In the genomic region with DNA sequence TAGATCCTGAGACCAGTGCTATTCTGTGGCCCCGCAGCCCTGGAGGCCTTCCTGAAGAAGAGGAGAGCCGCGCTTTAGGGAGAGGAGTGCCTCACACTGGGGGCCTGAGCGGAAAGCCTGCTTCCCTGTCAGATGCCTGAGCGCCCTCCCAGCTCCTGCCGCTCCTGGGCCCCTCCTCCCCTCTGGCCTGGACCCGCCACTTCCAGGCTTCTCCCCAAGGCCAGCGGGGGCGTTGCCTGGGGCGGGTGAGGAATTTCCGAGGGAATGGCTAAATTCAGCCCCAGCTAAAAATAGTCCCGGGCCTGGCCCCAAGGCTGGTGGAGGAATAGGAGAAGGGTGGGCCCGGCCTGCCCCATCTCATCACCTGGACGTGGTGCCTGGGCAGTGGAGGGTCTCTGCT, we compare ENCODE assay signal across 9 cellular contexts. TPM values are rescaled to one million over a fixed set of nuclear protein-coding genes. Genes with fewer than 3 reads are reported as not detected.
DNase-seq lines count a peak whose midpoint lies in the region; ATAC-seq, FAIRE-seq and TF ChIP-seq lines count a peak whose summit lies in the region.
"Had no signal": no experiment of that assay in that cellular context is flagged by ENCODE, and none has a peak within 500 bp of the region (broad histone marks: within the 10 kb centered on the region; RNA-seq: fewer than 3 reads in every experiment).

No MANE protein-coding gene starts in this region.

- no peak overlapping the region for H3K9ac ChIP-seq in liver (ENCODE audit: low read depth in 1 of 2, low read length in 2 of 2)

- H3K4me3 ChIP-seq in liver (ENCODE audit: low read depth in 1 of 3, low read length in 3 of 3): no peak overlapping the region

- no peaks in the 10 kb centered on the region for H3K27me3 ChIP-seq in liver (ENCODE audit: control insufficient read depth in 4 of 4, insufficient read depth in 4 of 4, low read length in 3 of 4)

- no peaks in the 10 kb centered on the region for H3K9me3 ChIP-seq in liver (ENCODE audit: control insufficient read depth in 4 of 4, low read length in 3 of 4)

- H3K4me1 ChIP-seq in liver (ENCODE audit: control insufficient read depth in 4 of 4, insufficient read depth in 4 of 4, low read length in 3 of 4): peaks cover 0 to 9% (median 1%) of the 10 kb centered on the region in 4 donors

- WGBS in liver: 64% methylated on average over 14 of the region's 14 CpGs

- FAIRE-seq in HTR-8/SVneo (lab: Jason Lieb, UNC): peak; percentile 23

- DNase-seq in HTR-8/SVneo (ENCODE audit: insufficient read length, low spot score): peak; percentile 74
- peak; percentile 78 for DNase-seq in dermis blood vessel endothelial cell
- peak; percentile 54 for DNase-seq in stromal cell of bone marrow (ENCODE audit: low read depth)
- no peak for DNase-seq in COLO829 (ENCODE audit: low spot score)
- no peak for DNase-seq in LoVo (ENCODE audit: low spot score)
- no peak for DNase-seq in activated CD8-positive, alpha-beta memory T cell treated with anti-CD3 and anti-CD28 coated beads for 24 hours
- DNase-seq: activated T-cell treated with anti-CD3 and anti-CD28 coated beads, Interleukin-2, amount 50 U/mL, for 1 hour had no signal

- no peak for TF ChIP-seq RAD21 in liver (IDR thresholded peaks at IDR 0.05)

- ATAC-seq in HG02759 (IDR thresholded peaks at IDR 0.05; ENCODE audit: unreplicated experiment): no peak

- H3K27ac ChIP-seq in liver (ENCODE audit: low read depth in 1 of 2, low read length in 2 of 2): peak overlapping the region; percentile 39 to 73

- TF ChIP-seq CTCF in liver (IDR thresholded peaks at IDR 0.05; ENCODE audit: low read depth, low read length, missing input control): no peak

- no peaks in the 10 kb centered on the region for H3K36me3 ChIP-seq in liver (ENCODE audit: control insufficient read depth in 4 of 4, insufficient read depth in 3 of 4, low read depth in 1 of 4, low read length in 3 of 4)

TF ChIP-seq in liver, 16 proteins besides CTCF, POLR2A, EP300 and RAD21:
- TF ChIP-seq ATF3 (IDR thresholded peaks at IDR 0.05) (no peak), YY1 (IDR thresholded peaks at IDR 0.05) (no peak), TAF1 (conservative IDR thresholded peaks at IDR 0.05) (no peak), HNF4A (conservative IDR thresholded peaks at IDR 0.05) (no peak), SP1 (IDR thresholded peaks at IDR 0.05) (peak; percentile 8), FOXA1 (IDR thresholded peaks at IDR 0.05) (no peak), NR2F2 (IDR thresholded peaks at IDR 0.05) (peak; percentile 64), FOXA2 (IDR thresholded peaks at IDR 0.05) (no peak)
- TF ChIP-seq, protein P1, sequence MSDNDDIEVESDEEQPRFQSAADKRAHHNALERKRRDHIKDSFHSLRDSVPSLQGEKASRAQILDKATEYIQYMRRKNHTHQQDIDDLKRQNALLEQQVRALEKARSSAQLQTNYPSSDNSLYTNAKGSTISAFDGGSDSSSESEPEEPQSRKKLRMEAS (IDR thresholded peaks at IDR 0.05): no peak
- TF ChIP-seq, protein P2, sequence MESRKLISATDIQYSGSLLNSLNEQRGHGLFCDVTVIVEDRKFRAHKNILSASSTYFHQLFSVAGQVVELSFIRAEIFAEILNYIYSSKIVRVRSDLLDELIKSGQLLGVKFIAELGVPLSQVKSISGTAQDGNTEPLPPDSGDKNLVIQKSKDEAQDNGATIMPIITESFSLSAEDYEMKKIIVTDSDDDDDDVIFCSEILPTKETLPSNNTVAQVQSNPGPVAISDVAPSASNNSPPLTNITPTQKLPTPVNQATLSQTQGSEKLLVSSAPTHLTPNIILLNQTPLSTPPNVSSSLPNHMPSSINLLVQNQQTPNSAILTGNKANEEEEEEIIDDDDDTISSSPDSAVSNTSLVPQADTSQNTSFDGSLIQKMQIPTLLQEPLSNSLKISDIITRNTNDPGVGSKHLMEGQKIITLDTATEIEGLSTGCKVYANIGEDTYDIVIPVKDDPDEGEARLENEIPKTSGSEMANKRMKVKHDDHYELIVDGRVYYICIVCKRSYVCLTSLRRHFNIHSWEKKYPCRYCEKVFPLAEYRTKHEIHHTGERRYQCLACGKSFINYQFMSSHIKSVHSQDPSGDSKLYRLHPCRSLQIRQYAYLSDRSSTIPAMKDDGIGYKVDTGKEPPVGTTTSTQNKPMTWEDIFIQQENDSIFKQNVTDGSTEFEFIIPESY (IDR thresholded peaks at IDR 0.05): no peak
TF ChIP-seq in liver: peak in this region for 2.

RNA-seq across cellular contexts. Expression of gene ARHGEF17, which starts 15.4 kb away (rescaled TPM):
- total RNA-seq in dermis blood vessel endothelial cell (25.0 and 55.4 TPM in 2 replicates), liver (10 to 100 TPM in 1 of 2 donors, 1 to 10 TPM in 1; 7.7 to 12.6 TPM)
- polyA plus RNA-seq in liver: 1 to 10 TPM; 2.6 to 3.8 TPM

RNA-seq across cellular contexts. Expression of gene P2RY6, which starts 51.3 kb away (rescaled TPM):
- total RNA-seq in dermis blood vessel endothelial cell: 0.05 TPM in 1 of 2 replicates, not detected in the other
- under 1 TPM; 0.59 to 0.98 TPM for total RNA-seq in liver
- 1 to 10 TPM in 1 of 2 donors, under 1 TPM in 1; 0.21 to 1.3 TPM for polyA plus RNA-seq in liver

RNA-seq across cellular contexts. Expression of gene RELT, which starts 52.7 kb away (rescaled TPM):
- total RNA-seq in dermis blood vessel endothelial cell (6.7 and 7.8 TPM in 2 replicates), liver (1 to 10 TPM; 3.3 to 8.0 TPM)
- polyA plus RNA-seq in liver: 1 to 10 TPM in 1 of 2 donors, under 1 TPM in 1; 0.21 to 1.3 TPM

Comparison
In these comparisons a context has a peak if more than half of its experiments do, and no peak if none do; other contexts are left out.
1. DNase-seq: peak in HTR-8/SVneo (single experiment), dermis blood vessel endothelial cell (single experiment) and stromal cell of bone marrow (single experiment); none in COLO829 (single experiment), LoVo (single experiment) and activated CD8-positive, alpha-beta memory T cell treated with anti-CD3 and anti-CD28 coated beads for 24 hours (single experiment).